In the genomic region with DNA sequence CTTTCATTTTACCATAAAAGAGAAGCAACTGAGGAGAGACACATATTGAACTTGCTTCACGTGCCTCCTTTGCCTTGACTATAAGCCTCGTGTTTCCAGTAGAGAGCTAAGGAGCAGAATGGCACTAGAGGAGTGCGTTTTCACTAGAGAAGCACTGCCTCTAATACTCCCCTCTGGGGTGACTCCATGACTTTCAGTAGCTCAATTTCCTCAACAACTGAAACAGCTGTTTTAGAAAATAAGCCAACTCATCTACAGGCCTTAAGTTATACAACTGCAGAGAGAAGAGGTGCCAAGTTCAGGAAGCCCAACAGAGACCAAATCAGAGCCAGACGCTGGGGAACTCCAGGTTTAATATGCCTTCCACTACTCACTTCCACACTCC, we compare ENCODE assay signal across 8 cellular contexts. TPM values are rescaled to one million over a fixed set of nuclear protein-coding genes. Genes with fewer than 3 reads are reported as not detected.
DNase-seq lines count a peak whose midpoint lies in the region; ATAC-seq and TF ChIP-seq lines count a peak whose summit lies in the region.

No MANE protein-coding gene starts in this region.

- 15 to 19% methylated on average over 4 of the region's 4 CpGs for WGBS in lung, 2 donors

- DNase-seq in CD4-positive, alpha-beta memory T cell, result peak in 2 of 5 donors; percentile 21 to 45
- DNase-seq in Karpas-422 (peak; percentile 67), brain microvascular endothelial cell (no peak), lung (ENCODE audit: low spot score) (no peak), upper lobe of right lung (no peak), inferior parietal cortex (ENCODE audit: extremely low spot score) (no peak), germinal center (ENCODE audit: low spot score) (no peak)

- H3K9ac ChIP-seq in Karpas-422 (ENCODE audit: low read length), result peak overlapping the region; percentile 96

- H3K4me2 ChIP-seq in Karpas-422 (ENCODE audit: low read depth, low read length, poor library complexity, severe bottlenecking), result peak overlapping the region; percentile 83

- in situ Hi-C loops in brain microvascular endothelial cell (cut with HindIII; ENCODE audit: low pct_ligation_motif_present, low sequenced_read_pairs), result no loop called here

- no peaks in the 10 kb centered on the region for H3K27me3 ChIP-seq in CD4-positive, alpha-beta memory T cell (ENCODE audit: insufficient read depth, low read length)
- no peaks in the 10 kb centered on the region for H3K27me3 ChIP-seq in Karpas-422 (ENCODE audit: low read length)
- H3K27me3 ChIP-seq in brain microvascular endothelial cell (replicated peaks), result no peaks in the 10 kb centered on the region
- H3K27me3 ChIP-seq in lung (ENCODE audit: control insufficient read depth, insufficient read depth), result no peaks in the 10 kb centered on the region
- H3K27me3 ChIP-seq in upper lobe of right lung, result no peaks in the 10 kb centered on the region

- no peaks in the 10 kb centered on the region for H3K9me3 ChIP-seq in CD4-positive, alpha-beta memory T cell (ENCODE audit: control insufficient read depth in 1 of 2, low read length in 2 of 2)
- H3K9me3 ChIP-seq in Karpas-422 (ENCODE audit: low read length) (no peaks in the 10 kb centered on the region), lung (ENCODE audit: control insufficient read depth in 2 of 2, insufficient read depth in 1 of 2, low read length in 1 of 2) (no peaks in the 10 kb centered on the region), upper lobe of right lung (no peaks in the 10 kb centered on the region)

- H3K4me3 Mint-ChIP-seq in CD4-positive, alpha-beta memory T cell, result peak overlapping the region; percentile 83 to 96 (median 88)

- peaks cover 41 to 74% (median 63%) of the 10 kb centered on the region in 4 donors for H3K4me1 Mint-ChIP-seq in CD4-positive, alpha-beta memory T cell

- peaks cover 62% of the 10 kb centered on the region for H3K4me1 ChIP-seq in CD4-positive, alpha-beta memory T cell (ENCODE audit: insufficient read depth, low read length)
- H3K4me1 ChIP-seq in Karpas-422 (ENCODE audit: low read length) (peaks cover 57% of the 10 kb centered on the region), lung (ENCODE audit: control insufficient read depth in 2 of 2, insufficient read depth in 2 of 2, low read length in 2 of 2) (peaks cover 10 to 14% of the 10 kb centered on the region in 2 donors), upper lobe of right lung (peaks cover 54% of the 10 kb centered on the region)

- H3K36me3 Mint-ChIP-seq in CD4-positive, alpha-beta memory T cell, result peaks cover 0 to 13% of the 10 kb centered on the region in 2 donors

- H2AFZ ChIP-seq in Karpas-422 (ENCODE audit: low read length), result no peak overlapping the region

- peak overlapping the region; percentile 85 to 95 (median 93) for H3K27ac Mint-ChIP-seq in CD4-positive, alpha-beta memory T cell

- peaks cover 66% of the 10 kb centered on the region for H3K79me2 ChIP-seq in Karpas-422 (ENCODE audit: low read length)

- no peaks in the 10 kb centered on the region for H3K9me3 Mint-ChIP-seq in CD4-positive, alpha-beta memory T cell

- no peak for ATAC-seq in lung (ENCODE audit: insufficient read depth, low FRiP score)
- ATAC-seq in upper lobe of right lung, result no peak
- ATAC-seq in GM19452 (IDR thresholded peaks at IDR 0.05; ENCODE audit: unreplicated experiment), result no peak

- CTCF ChIA-PET in CD4-positive, alpha-beta memory T cell (lab: Charles Lee; ENCODE audit: partially characterized antibody), result interaction anchor here (0.7 to 1.8 kb wide), 2 partner anchors 9 to 324 kb away, joined by 3 read pairs; no protein-coding TSS in a partner anchor

- no peaks in the 10 kb centered on the region for H3K9me2 ChIP-seq in Karpas-422 (replicated peaks; ENCODE audit: insufficient read depth, low read length)

- H3K36me3 ChIP-seq in CD4-positive, alpha-beta memory T cell (ENCODE audit: insufficient read depth, low read length), result no peaks in the 10 kb centered on the region
- H3K36me3 ChIP-seq in Karpas-422 (ENCODE audit: insufficient read depth, low read length) (no peaks in the 10 kb centered on the region), brain microvascular endothelial cell (replicated peaks) (peaks cover 5% of the 10 kb centered on the region), lung (ENCODE audit: control insufficient read depth in 2 of 2, insufficient read depth in 2 of 2, low read length in 2 of 2) (no peaks in the 10 kb centered on the region), upper lobe of right lung (no peaks in the 10 kb centered on the region)

- intact Hi-C loops in CD4-positive, alpha-beta memory T cell (cut with micrococcal nuclease), result no loop called here
- intact Hi-C loops in upper lobe of right lung (cut with DNase I), result no loop called here

- H4K20me1 ChIP-seq in Karpas-422 (ENCODE audit: insufficient read depth, low read depth, low read length), result peaks cover 46% of the 10 kb centered on the region

- no peaks in the 10 kb centered on the region for H3K27me3 Mint-ChIP-seq in CD4-positive, alpha-beta memory T cell

- POLR2A ChIA-PET in CD4-positive, alpha-beta memory T cell (lab: Charles Lee; ENCODE audit: partially characterized antibody), result interaction anchor here (1.0 to 3.5 kb wide), 3 partner anchors 8 to 279 kb away, joined by 3 to 15 read pairs (median 5); a partner anchor contains a TSS

- peak overlapping the region; percentile 91 for H3K27ac ChIP-seq in CD4-positive, alpha-beta memory T cell (ENCODE audit: low read depth, low read length)
- peak overlapping the region; percentile 78 for H3K27ac ChIP-seq in Karpas-422 (ENCODE audit: low read length)
- H3K27ac ChIP-seq in brain microvascular endothelial cell, result peak overlapping the region; percentile 89
- H3K27ac ChIP-seq in lung (ENCODE audit: low read depth in 1 of 2, low read length in 1 of 2), result peak overlapping the region; percentile 75 to 97
- peak overlapping the region; percentile 97 for H3K27ac ChIP-seq in upper lobe of right lung

- TF ChIP-seq CTCF in brain microvascular endothelial cell (IDR thresholded peaks at IDR 0.05; ENCODE audit: low read depth, low read length, missing control alignments) (no peak), lung (IDR thresholded peaks at IDR 0.05; ENCODE audit: control extremely low read depth, extremely low read depth) (no peak), upper lobe of right lung (IDR thresholded peaks at IDR 0.05) (no peak)

- peak overlapping the region; percentile 64 to 97 for H3K4me3 ChIP-seq in CD4-positive, alpha-beta memory T cell (ENCODE audit: low read length in 2 of 2)
- peak overlapping the region; percentile 94 for H3K4me3 ChIP-seq in Karpas-422 (ENCODE audit: low read length)
- peak overlapping the region; percentile 94 for H3K4me3 ChIP-seq in brain microvascular endothelial cell (ENCODE audit: low read depth, low read length)
- no peak overlapping the region for H3K4me3 ChIP-seq in lung
- H3K4me3 ChIP-seq in upper lobe of right lung, result peak overlapping the region; percentile 92

RNA-seq across cellular contexts. Expression of a gene that starts 1.9 kb away (rescaled TPM):
- 10 to 100 TPM; 91.8 to 94.1 TPM for total RNA-seq in CD4-positive, alpha-beta memory T cell
- 10 to 100 TPM in 1 of 2 donors, 1 to 10 TPM in 1; 7.0 to 14.5 TPM for polyA plus RNA-seq in CD4-positive, alpha-beta memory T cell
- total RNA-seq in Karpas-422 (2014; rRNA removed; shearing (Covaris generic); ENCODE audit: low replicate concordance), result 86.8 and 95.7 TPM in 2 replicates
- total RNA-seq in lung (10 to 100 TPM; 60.2 to 95.2 TPM), upper lobe of right lung (62.9 TPM)
- polyA plus RNA-seq in lung, result 10 to 100 TPM; 23.1 to 31.5 TPM
